ENCODE assay signal across 1 cellular context in the genomic region with DNA sequence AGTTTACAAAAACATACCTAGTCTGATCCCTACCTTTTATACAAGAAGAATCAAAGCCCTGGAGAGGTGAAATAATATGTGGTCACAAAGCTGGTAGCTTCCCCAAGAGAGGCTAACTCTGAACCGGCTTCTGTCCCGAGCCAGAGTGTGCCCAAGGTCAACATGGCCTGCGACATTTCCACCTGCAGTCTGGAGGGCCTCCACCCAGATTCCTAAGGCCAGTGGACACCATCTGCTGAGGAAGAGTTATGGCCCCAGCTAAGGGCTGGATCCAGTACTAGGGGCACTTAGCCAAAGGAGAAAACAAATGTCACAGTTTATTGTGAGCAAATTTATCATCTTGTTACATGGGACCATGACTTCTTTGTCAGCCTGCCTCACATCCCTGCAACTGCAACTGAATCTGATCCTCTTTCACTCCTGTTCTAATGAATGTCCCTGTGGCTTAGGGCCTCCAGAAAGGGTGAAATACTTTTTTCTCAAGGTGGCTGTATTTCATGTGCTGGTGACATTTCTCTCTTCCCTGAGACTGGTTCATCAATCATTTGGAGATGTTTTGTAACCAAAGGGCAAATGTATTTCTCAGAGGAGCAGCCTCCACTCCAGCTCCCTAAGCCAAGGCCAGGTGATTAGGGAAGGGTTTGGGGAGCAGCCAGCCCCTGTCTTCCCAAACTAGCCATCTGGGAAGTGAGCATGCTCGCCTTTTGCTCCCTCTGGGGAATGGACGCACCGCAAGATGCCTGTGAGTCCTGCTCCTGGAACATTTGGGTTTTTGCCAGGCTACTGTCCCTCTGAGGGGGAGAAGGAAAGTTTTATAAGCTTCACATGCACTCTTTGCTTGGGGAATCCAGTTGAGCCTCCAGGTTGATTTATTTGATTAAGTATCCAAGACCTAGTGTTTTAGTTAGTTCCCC.
TF ChIP-seq lines count a peak whose summit lies in the region.

No MANE protein-coding gene starts in this region.

TF ChIP-seq in GM23338, 12 proteins besides CTCF, POLR2A, EP300 and RAD21 (continued from another document):
- TF ChIP-seq, protein P1, sequence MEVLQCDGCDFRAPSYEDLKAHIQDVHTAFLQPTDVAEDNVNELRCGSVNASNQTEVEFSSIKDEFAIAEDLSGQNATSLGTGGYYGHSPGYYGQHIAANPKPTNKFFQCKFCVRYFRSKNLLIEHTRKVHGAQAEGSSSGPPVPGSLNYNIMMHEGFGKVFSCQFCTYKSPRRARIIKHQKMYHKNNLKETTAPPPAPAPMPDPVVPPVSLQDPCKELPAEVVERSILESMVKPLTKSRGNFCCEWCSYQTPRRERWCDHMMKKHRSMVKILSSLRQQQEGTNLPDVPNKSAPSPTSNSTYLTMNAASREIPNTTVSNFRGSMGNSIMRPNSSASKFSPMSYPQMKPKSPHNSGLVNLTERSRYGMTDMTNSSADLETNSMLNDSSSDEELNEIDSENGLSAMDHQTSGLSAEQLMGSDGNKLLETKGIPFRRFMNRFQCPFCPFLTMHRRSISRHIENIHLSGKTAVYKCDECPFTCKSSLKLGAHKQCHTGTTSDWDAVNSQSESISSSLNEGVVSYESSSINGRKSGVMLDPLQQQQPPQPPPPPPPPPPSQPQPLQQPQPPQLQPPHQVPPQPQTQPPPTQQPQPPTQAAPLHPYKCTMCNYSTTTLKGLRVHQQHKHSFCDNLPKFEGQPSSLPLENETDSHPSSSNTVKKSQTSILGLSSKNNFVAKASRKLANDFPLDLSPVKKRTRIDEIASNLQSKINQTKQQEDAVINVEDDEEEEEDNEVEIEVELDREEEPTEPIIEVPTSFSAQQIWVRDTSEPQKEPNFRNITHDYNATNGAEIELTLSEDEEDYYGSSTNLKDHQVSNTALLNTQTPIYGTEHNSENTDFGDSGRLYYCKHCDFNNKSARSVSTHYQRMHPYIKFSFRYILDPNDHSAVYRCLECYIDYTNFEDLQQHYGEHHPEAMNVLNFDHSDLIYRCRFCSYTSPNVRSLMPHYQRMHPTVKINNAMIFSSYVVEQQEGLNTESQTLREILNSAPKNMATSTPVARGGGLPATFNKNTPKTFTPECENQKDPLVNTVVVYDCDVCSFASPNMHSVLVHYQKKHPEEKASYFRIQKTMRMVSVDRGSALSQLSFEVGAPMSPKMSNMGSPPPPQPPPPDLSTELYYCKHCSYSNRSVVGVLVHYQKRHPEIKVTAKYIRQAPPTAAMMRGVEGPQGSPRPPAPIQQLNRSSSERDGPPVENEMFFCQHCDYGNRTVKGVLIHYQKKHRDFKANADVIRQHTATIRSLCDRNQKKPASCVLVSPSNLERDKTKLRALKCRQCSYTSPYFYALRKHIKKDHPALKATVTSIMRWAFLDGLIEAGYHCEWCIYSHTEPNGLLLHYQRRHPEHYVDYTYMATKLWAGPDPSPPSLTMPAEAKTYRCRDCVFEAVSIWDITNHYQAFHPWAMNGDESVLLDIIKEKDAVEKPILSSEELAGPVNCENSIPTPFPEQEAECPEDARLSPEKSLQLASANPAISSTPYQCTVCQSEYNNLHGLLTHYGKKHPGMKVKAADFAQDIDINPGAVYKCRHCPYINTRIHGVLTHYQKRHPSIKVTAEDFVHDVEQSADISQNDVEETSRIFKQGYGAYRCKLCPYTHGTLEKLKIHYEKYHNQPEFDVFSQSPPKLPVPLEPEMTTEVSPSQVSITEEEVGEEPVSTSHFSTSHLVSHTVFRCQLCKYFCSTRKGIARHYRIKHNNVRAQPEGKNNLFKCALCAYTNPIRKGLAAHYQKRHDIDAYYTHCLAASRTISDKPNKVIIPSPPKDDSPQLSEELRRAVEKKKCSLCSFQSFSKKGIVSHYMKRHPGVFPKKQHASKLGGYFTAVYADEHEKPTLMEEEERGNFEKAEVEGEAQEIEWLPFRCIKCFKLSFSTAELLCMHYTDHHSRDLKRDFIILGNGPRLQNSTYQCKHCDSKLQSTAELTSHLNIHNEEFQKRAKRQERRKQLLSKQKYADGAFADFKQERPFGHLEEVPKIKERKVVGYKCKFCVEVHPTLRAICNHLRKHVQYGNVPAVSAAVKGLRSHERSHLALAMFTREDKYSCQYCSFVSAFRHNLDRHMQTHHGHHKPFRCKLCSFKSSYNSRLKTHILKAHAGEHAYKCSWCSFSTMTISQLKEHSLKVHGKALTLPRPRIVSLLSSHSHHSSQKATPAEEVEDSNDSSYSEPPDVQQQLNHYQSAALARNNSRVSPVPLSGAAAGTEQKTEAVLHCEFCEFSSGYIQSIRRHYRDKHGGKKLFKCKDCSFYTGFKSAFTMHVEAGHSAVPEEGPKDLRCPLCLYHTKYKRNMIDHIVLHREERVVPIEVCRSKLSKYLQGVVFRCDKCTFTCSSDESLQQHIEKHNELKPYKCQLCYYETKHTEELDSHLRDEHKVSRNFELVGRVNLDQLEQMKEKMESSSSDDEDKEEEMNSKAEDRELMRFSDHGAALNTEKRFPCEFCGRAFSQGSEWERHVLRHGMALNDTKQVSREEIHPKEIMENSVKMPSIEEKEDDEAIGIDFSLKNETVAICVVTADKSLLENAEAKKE (CRISPR knock-in tag; IDR thresholded peaks at IDR 0.05) = no peak
- TF ChIP-seq STAT1 (IDR thresholded peaks at IDR 0.05; ENCODE audit: unreplicated experiment) = no peak
- TF ChIP-seq, protein P2, sequence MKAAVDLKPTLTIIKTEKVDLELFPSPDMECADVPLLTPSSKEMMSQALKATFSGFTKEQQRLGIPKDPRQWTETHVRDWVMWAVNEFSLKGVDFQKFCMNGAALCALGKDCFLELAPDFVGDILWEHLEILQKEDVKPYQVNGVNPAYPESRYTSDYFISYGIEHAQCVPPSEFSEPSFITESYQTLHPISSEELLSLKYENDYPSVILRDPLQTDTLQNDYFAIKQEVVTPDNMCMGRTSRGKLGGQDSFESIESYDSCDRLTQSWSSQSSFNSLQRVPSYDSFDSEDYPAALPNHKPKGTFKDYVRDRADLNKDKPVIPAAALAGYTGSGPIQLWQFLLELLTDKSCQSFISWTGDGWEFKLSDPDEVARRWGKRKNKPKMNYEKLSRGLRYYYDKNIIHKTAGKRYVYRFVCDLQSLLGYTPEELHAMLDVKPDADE (IDR thresholded peaks at IDR 0.05) = no peak
- TF ChIP-seq JUNB (IDR thresholded peaks at IDR 0.05; ENCODE audit: unreplicated experiment) = no peak
- no peak for TF ChIP-seq EZH2 (IDR thresholded peaks at IDR 0.05; ENCODE audit: low read depth, unreplicated experiment)
- TF ChIP-seq, protein P3, sequence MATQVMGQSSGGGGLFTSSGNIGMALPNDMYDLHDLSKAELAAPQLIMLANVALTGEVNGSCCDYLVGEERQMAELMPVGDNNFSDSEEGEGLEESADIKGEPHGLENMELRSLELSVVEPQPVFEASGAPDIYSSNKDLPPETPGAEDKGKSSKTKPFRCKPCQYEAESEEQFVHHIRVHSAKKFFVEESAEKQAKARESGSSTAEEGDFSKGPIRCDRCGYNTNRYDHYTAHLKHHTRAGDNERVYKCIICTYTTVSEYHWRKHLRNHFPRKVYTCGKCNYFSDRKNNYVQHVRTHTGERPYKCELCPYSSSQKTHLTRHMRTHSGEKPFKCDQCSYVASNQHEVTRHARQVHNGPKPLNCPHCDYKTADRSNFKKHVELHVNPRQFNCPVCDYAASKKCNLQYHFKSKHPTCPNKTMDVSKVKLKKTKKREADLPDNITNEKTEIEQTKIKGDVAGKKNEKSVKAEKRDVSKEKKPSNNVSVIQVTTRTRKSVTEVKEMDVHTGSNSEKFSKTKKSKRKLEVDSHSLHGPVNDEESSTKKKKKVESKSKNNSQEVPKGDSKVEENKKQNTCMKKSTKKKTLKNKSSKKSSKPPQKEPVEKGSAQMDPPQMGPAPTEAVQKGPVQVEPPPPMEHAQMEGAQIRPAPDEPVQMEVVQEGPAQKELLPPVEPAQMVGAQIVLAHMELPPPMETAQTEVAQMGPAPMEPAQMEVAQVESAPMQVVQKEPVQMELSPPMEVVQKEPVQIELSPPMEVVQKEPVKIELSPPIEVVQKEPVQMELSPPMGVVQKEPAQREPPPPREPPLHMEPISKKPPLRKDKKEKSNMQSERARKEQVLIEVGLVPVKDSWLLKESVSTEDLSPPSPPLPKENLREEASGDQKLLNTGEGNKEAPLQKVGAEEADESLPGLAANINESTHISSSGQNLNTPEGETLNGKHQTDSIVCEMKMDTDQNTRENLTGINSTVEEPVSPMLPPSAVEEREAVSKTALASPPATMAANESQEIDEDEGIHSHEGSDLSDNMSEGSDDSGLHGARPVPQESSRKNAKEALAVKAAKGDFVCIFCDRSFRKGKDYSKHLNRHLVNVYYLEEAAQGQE (IDR thresholded peaks at IDR 0.05; ENCODE audit: unreplicated experiment) = no peak
- TF ChIP-seq NANOG (IDR thresholded peaks at IDR 0.05; ENCODE audit: borderline replicate concordance) = no peak
TF ChIP-seq in GM23338: peak in this region for 0.
